7 cellular contexts compared by ENCODE assay signal in genomic region chr11:105000797-105001196, GRCh38. TPM values are rescaled to one million over a fixed set of nuclear protein-coding genes. Genes with fewer than 3 reads are reported as not detected.
DNase-seq lines count a peak whose midpoint lies in the region; ATAC-seq and TF ChIP-seq lines count a peak whose summit lies in the region.

No MANE protein-coding gene starts in this region.

- no peak overlapping the region for H3K56ac ChIP-seq in mesendoderm (ENCODE audit: low read length)

- DNase-seq in T follicular helper cell (ENCODE audit: low read depth): peak; percentile 3
- no peak for DNase-seq in ascending aorta (ENCODE audit: low spot score in 2 of 2)
- DNase-seq in mesendoderm: peak; percentile 41
- peak; percentile 73 for DNase-seq in testis
- no peak for DNase-seq in COLO829 (ENCODE audit: low spot score)

- H3K27me3 ChIP-seq in ascending aorta (no peaks in the 10 kb centered on the region), mesendoderm (ENCODE audit: insufficient read depth, low read length, poor library complexity) (no peaks in the 10 kb centered on the region), testis (no peaks in the 10 kb centered on the region)

- no peak overlapping the region for H3K4me2 ChIP-seq in mesendoderm (ENCODE audit: low read length)

- H4K5ac ChIP-seq in mesendoderm (ENCODE audit: low read length): no peak overlapping the region

- H3K4me3 ChIP-seq in ascending aorta (no peak overlapping the region), mesendoderm (ENCODE audit: low read length) (no peak overlapping the region), testis (peak overlapping the region in 1 of 2 donors; percentile 6)

- TF ChIP-seq CTCF in ascending aorta (IDR thresholded peaks at IDR 0.05) (peak in 2 of 3 experiments; percentile 18 to 40), testis (IDR thresholded peaks at IDR 0.05) (peak in 2 of 3 experiments; percentile 65 to 70)

- no peak overlapping the region for H3K18ac ChIP-seq in mesendoderm (ENCODE audit: low read length)

- no peak overlapping the region for H2BK120ac ChIP-seq in mesendoderm (ENCODE audit: low read depth, low read length)

- no peak overlapping the region for H4K8ac ChIP-seq in mesendoderm (ENCODE audit: low read depth, low read length)

- H3K9me3 ChIP-seq in ascending aorta: no peaks in the 10 kb centered on the region
- H3K9me3 ChIP-seq in testis: no peaks in the 10 kb centered on the region

- no CpG with 5 or more reads among the region's 7 CpGs for WGBS in mesendoderm (ENCODE audit: extremely low coverage, insufficient coverage, low lambda C conversion rate)
- 52 to 63% methylated on average over 7 of the region's 7 CpGs for WGBS in testis, 2 donors

- no peaks in the 10 kb centered on the region for H3K36me3 ChIP-seq in ascending aorta
- no peaks in the 10 kb centered on the region for H3K36me3 ChIP-seq in mesendoderm (ENCODE audit: control insufficient read depth, insufficient read depth, low read length)
- no peaks in the 10 kb centered on the region for H3K36me3 ChIP-seq in testis (ENCODE audit: low read depth, missing control alignments)

- no peak overlapping the region for H3K27ac ChIP-seq in ascending aorta
- no peak overlapping the region for H3K27ac ChIP-seq in mesendoderm (ENCODE audit: low read depth, low read length)
- H3K27ac ChIP-seq in testis: no peak overlapping the region

- no peak overlapping the region for H3K9ac ChIP-seq in mesendoderm (ENCODE audit: low read length)

- no peak overlapping the region for H2BK15ac ChIP-seq in mesendoderm (replicated peaks; ENCODE audit: low read depth)

- TF ChIP-seq POLR2A in testis (IDR thresholded peaks at IDR 0.05): no peak

- H3K4me1 ChIP-seq in ascending aorta (no peaks in the 10 kb centered on the region), mesendoderm (ENCODE audit: control insufficient read depth, low read depth, low read length) (peaks cover 2% of the 10 kb centered on the region), testis (no peaks in the 10 kb centered on the region)

- H3K79me2 ChIP-seq in mesendoderm (ENCODE audit: control insufficient read depth, insufficient read depth, low read length): no peaks in the 10 kb centered on the region

- intact Hi-C loops in ascending aorta (cut with DNase I): no loop called here
- intact Hi-C loops in testis (cut with DNase I; ENCODE audit: low total_unique reads): no loop called here

- no peak overlapping the region for H2AK5ac ChIP-seq in mesendoderm (ENCODE audit: low read length)

- no peak overlapping the region for H3K4ac ChIP-seq in mesendoderm (ENCODE audit: low read depth, low read length)

- ATAC-seq in GM18858 (IDR thresholded peaks at IDR 0.05; ENCODE audit: unreplicated experiment) (peak; percentile 94), HG02852 (IDR thresholded peaks at IDR 0.05; ENCODE audit: unreplicated experiment) (peak; percentile 95)

- H3K79me1 ChIP-seq in mesendoderm (ENCODE audit: low read length): no peaks in the 10 kb centered on the region

- no peak overlapping the region for H3K23ac ChIP-seq in mesendoderm (ENCODE audit: low read length)

- no peak overlapping the region for H2BK5ac ChIP-seq in mesendoderm (ENCODE audit: low read length)

RNA-seq across cellular contexts. Expression of gene CASP5, which starts 22.2 kb away (rescaled TPM):
- total RNA-seq in ascending aorta (not detected), testis (not detected)
- not detected for polyA plus RNA-seq in mesendoderm (2013, experiment 1 of 2)
- not detected for polyA plus RNA-seq in mesendoderm (2013, experiment 2 of 2)
- polyA plus RNA-seq in testis (ENCODE audit: insufficient read depth, low read depth, low replicate concordance): 0.37 TPM

RNA-seq across cellular contexts. Expression of gene CASP4, which starts 32.4 kb away (rescaled TPM):
- 56.6 TPM for total RNA-seq in ascending aorta
- polyA plus RNA-seq in mesendoderm (2013, experiment 1 of 2): not detected
- not detected for polyA plus RNA-seq in mesendoderm (2013, experiment 2 of 2)
- total RNA-seq in testis: 10 to 100 TPM; 16.1 to 20.7 TPM
- polyA plus RNA-seq in testis (ENCODE audit: insufficient read depth, low read depth, low replicate concordance): 12.9 TPM

RNA-seq across cellular contexts. Expression of gene CASP1, which starts 34.1 kb away (rescaled TPM):
- not detected for total RNA-seq in ascending aorta
- polyA plus RNA-seq in mesendoderm (2013, experiment 1 of 2): not detected
- polyA plus RNA-seq in mesendoderm (2013, experiment 2 of 2): not detected
- 1 to 10 TPM; 1.8 to 3.9 TPM for total RNA-seq in testis
- 6.1 TPM for polyA plus RNA-seq in testis (ENCODE audit: insufficient read depth, low read depth, low replicate concordance)

RNA-seq across cellular contexts. Expression of gene CARD16, which starts 44.3 kb away (rescaled TPM):
- total RNA-seq in ascending aorta (15.5 TPM), testis (1 to 10 TPM; 1.4 to 1.5 TPM)
- not detected for polyA plus RNA-seq in mesendoderm (2013, experiment 1 of 2)
- not detected for polyA plus RNA-seq in mesendoderm (2013, experiment 2 of 2)
- 5.7 TPM for polyA plus RNA-seq in testis (ENCODE audit: insufficient read depth, low read depth, low replicate concordance)

Comparison
In these comparisons a context has a peak if more than half of its experiments do, and no peak if none do; other contexts are left out.
1. DNase-seq: peak in T follicular helper cell (single experiment), mesendoderm (single experiment) and testis (single experiment); none in ascending aorta (0 of 2) and COLO829 (single experiment).